In genomic region chr10:87702973-87703294, GRCh38 we compare ENCODE assay signal across 2 cellular contexts.
A peak's percentile ranks its signal among the peaks of the same experiment; 100 is the strongest.
TF ChIP-seq lines count a peak whose summit lies in the region.

No MANE protein-coding gene starts in this region.

TF ChIP-seq in A549, 52 proteins besides CTCF, POLR2A, EP300 and RAD21 (continued from another document):
- TF ChIP-seq, protein P1, sequence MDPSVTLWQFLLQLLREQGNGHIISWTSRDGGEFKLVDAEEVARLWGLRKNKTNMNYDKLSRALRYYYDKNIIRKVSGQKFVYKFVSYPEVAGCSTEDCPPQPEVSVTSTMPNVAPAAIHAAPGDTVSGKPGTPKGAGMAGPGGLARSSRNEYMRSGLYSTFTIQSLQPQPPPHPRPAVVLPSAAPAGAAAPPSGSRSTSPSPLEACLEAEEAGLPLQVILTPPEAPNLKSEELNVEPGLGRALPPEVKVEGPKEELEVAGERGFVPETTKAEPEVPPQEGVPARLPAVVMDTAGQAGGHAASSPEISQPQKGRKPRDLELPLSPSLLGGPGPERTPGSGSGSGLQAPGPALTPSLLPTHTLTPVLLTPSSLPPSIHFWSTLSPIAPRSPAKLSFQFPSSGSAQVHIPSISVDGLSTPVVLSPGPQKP (IDR thresholded peaks at IDR 0.05; ENCODE audit: low read depth, low read length) = no peak
- TF ChIP-seq BHLHE40 (IDR thresholded peaks at IDR 0.05; ENCODE audit: low read depth, low read length) (no peak), PBX3 (IDR thresholded peaks at IDR 0.05) (no peak), TP53 (CRISPR knock-in tag; IDR thresholded peaks at IDR 0.05) (no peak), CBX2 (IDR thresholded peaks at IDR 0.05; ENCODE audit: borderline replicate concordance, low read depth) (no peak), FOSL2 (IDR thresholded peaks at IDR 0.05) (no peak), FOSL2 (CRISPR knock-in tag; IDR thresholded peaks at IDR 0.05) (no peak), MAFK (IDR thresholded peaks at IDR 0.05; ENCODE audit: partially characterized antibody) (no peak), JUNB (IDR thresholded peaks at IDR 0.05) (no peak)
- TF ChIP-seq, protein P2, sequence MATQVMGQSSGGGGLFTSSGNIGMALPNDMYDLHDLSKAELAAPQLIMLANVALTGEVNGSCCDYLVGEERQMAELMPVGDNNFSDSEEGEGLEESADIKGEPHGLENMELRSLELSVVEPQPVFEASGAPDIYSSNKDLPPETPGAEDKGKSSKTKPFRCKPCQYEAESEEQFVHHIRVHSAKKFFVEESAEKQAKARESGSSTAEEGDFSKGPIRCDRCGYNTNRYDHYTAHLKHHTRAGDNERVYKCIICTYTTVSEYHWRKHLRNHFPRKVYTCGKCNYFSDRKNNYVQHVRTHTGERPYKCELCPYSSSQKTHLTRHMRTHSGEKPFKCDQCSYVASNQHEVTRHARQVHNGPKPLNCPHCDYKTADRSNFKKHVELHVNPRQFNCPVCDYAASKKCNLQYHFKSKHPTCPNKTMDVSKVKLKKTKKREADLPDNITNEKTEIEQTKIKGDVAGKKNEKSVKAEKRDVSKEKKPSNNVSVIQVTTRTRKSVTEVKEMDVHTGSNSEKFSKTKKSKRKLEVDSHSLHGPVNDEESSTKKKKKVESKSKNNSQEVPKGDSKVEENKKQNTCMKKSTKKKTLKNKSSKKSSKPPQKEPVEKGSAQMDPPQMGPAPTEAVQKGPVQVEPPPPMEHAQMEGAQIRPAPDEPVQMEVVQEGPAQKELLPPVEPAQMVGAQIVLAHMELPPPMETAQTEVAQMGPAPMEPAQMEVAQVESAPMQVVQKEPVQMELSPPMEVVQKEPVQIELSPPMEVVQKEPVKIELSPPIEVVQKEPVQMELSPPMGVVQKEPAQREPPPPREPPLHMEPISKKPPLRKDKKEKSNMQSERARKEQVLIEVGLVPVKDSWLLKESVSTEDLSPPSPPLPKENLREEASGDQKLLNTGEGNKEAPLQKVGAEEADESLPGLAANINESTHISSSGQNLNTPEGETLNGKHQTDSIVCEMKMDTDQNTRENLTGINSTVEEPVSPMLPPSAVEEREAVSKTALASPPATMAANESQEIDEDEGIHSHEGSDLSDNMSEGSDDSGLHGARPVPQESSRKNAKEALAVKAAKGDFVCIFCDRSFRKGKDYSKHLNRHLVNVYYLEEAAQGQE (IDR thresholded peaks at IDR 0.05) = no peak

TF ChIP-seq in liver, 16 proteins besides CTCF, POLR2A, EP300 and RAD21 (continued from another document):
- TF ChIP-seq, protein P2 (IDR thresholded peaks at IDR 0.05) = peak; percentile 28
- TF ChIP-seq NR2F2 (IDR thresholded peaks at IDR 0.05) = peak; percentile 48
- TF ChIP-seq FOXA2 (IDR thresholded peaks at IDR 0.05) = peak; percentile 44
- TF ChIP-seq RXRA (IDR thresholded peaks at IDR 0.05) = peak; percentile 99
- peak; percentile 86 for TF ChIP-seq YY1 (IDR thresholded peaks at IDR 0.05)
- peak; percentile 77 to 79 for TF ChIP-seq JUND (IDR thresholded peaks at IDR 0.05)
- peak; percentile 93 to 96 for TF ChIP-seq HNF4A (conservative IDR thresholded peaks at IDR 0.05)
- no peak for TF ChIP-seq GABPA (IDR thresholded peaks at IDR 0.05 in 1 of 2, conservative IDR thresholded peaks at IDR 0.05 in 1 of 2)
- TF ChIP-seq TAF1 (conservative IDR thresholded peaks at IDR 0.05) = no peak
- no peak for TF ChIP-seq EGR1 (IDR thresholded peaks at IDR 0.05; ENCODE audit: low read depth in 2 of 2)
